Comparison of ENCODE assay signal across 8 cellular contexts in the genomic region with DNA sequence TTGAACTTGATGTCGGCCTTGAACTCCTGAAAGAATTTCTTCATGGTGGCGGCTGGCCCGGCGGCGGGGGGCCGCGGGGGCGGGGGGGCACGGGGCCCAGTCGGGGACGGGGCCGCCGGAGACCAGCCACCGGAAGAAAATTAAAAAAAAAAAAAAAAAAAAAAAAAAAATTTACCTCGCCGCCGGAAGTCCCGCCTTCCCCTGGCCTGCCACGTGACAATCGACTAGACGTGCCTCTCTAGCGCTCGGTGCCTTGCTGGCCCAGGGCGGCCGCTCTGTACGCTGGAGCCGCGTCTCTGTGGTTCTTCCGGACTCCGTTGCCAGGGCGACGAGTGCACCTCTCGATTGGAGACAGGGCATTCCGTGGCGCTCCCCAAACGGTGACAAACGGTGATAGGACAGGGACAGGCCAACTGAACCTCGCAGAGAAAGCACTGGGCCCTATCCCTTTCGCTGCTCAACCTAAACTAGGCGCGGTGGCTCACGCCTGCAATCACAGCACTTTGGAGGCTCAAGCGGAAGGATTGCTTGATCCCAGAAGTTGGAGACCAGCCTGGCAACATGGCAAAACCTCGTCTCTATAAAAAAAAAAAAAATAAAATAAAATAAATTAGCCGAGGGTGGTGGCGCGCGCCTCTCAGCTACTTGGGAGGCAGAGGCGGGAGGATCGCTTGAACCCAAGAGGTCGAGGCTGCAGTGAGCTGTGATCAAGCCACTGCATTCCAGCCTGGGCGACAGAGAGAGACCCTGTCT. TPM values are rescaled to one million over a fixed set of nuclear protein-coding genes. Genes with fewer than 3 reads are reported as not detected.
DNase-seq lines count a peak whose midpoint lies in the region; ATAC-seq, FAIRE-seq and TF ChIP-seq lines count a peak whose summit lies in the region.

A gene with protein sequence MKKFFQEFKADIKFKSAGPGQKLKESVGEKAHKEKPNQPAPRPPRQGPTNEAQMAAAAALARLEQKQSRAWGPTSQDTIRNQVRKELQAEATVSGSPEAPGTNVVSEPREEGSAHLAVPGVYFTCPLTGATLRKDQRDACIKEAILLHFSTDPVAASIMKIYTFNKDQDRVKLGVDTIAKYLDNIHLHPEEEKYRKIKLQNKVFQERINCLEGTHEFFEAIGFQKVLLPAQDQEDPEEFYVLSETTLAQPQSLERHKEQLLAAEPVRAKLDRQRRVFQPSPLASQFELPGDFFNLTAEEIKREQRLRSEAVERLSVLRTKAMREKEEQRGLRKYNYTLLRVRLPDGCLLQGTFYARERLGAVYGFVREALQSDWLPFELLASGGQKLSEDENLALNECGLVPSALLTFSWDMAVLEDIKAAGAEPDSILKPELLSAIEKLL (minus strand): TSS at position 141 of the 753 bp plus-strand sequence. CDS start 97 bp downstream, at position 44.

- H3K27ac ChIP-seq in OCI-LY3 (ENCODE audit: low read length) (peak within 1 kb of the TSS; percentile 46; the same call in 1 of the 2 replicates), endothelial cell of umbilical vein (ENCODE audit: insufficient read depth, low read depth, low read length) (peak within 1 kb of the TSS; percentile 43)

- BruUV-seq in Caco-2 (replicated peaks; lab: Mats Ljungman, UMichigan) (TSS peak; percentile 35), endothelial cell of umbilical vein (replicated peaks; lab: Mats Ljungman, UMichigan) (TSS peak; percentile 28)

- H3K79me2 ChIP-seq in OCI-LY3 (ENCODE audit: low read length) (peaks cover 9% of the 10 kb centered on the region), endothelial cell of umbilical vein (ENCODE audit: control insufficient read depth, insufficient read depth, low read length) (peaks cover 22% of the 10 kb centered on the region)

- H3K4me3 ChIP-seq in Caco-2 (ENCODE audit: low read depth, low read length), result peak within 1 kb of the TSS; percentile 76
- H3K4me3 ChIP-seq in OCI-LY3 (ENCODE audit: low read length), result peak within 1 kb of the TSS; percentile 98
- H3K4me3 ChIP-seq in endothelial cell of umbilical vein (replicated peaks in 1 of 3; ENCODE audit: insufficient read depth in 1 of 3, low read depth in 1 of 3, low read length in 3 of 3), result peak within 1 kb of the TSS; percentile 62 to 72 (median 69)

- H3K4me1 ChIP-seq in Caco-2, result 0 out of 2 replicates have a peak, but pooled peaks cover 4% of the 10 kb centered on the region
- H3K4me1 ChIP-seq in OCI-LY3 (ENCODE audit: low read length), result peaks cover 11% of the 10 kb centered on the region
- H3K4me1 ChIP-seq in endothelial cell of umbilical vein (ENCODE audit: control insufficient read depth, extremely low read depth, insufficient read depth, low read length), result peaks cover 14% of the 10 kb centered on the region

- no peaks in the 10 kb centered on the region; the same call in 1 of the 2 replicates for H3K36me3 ChIP-seq in Caco-2 (ENCODE audit: control insufficient read depth, insufficient read depth, low read length)
- no peaks in the 10 kb centered on the region for H3K36me3 ChIP-seq in OCI-LY3 (replicated peaks; ENCODE audit: low read depth, low read length)
- peaks cover 0 to 9% of the 10 kb centered on the region in 2 experiments for H3K36me3 ChIP-seq in endothelial cell of umbilical vein (ENCODE audit: control insufficient read depth in 2 of 2, extremely low read depth in 1 of 2, insufficient read depth in 2 of 2, low read length in 2 of 2)

- intact Hi-C loops in Caco-2 (cut with micrococcal nuclease; ENCODE audit: unreplicated experiment), result loop anchor here (1.0 kb wide), 1 partner anchor 13 kb away; no protein-coding TSS in a partner anchor
- intact Hi-C loops in endothelial cell of umbilical vein (cut with micrococcal nuclease), result loop anchor here (1.0 kb wide), 2 partner anchors 13 to 56 kb away; partner anchors contain the start of gene CHAF1A

- ATAC-seq in GM21515 (IDR thresholded peaks at IDR 0.05; ENCODE audit: unreplicated experiment), result peak; percentile 78

- no peak for TF ChIP-seq CTCF in Caco-2 (IDR thresholded peaks at IDR 0.05; ENCODE audit: insufficient read depth in 1 of 2, low read depth in 1 of 2, low read length in 1 of 2, severe bottlenecking in 1 of 2, unreplicated experiment in 1 of 2)
- TF ChIP-seq CTCF in OCI-LY3 (IDR thresholded peaks at IDR 0.05; ENCODE audit: low read depth, low read length), result no peak
- no peak for TF ChIP-seq CTCF in endothelial cell of umbilical vein (IDR thresholded peaks at IDR 0.05; ENCODE audit: extremely low read depth in 1 of 2, insufficient read depth in 1 of 2, low read depth in 1 of 2, low read length in 2 of 2)

- H3K4me2 ChIP-seq in OCI-LY3 (ENCODE audit: low read length) (peak within 1 kb of the TSS; percentile 100), endothelial cell of umbilical vein (ENCODE audit: insufficient read depth, low read length) (peak within 1 kb of the TSS; percentile 95)

- no peaks in the 10 kb centered on the region for H3K9me3 Mint-ChIP-seq in Caco-2 (ENCODE audit: unreplicated experiment)

- H3K9ac ChIP-seq in OCI-LY3 (ENCODE audit: low read length) (peak within 1 kb of the TSS; percentile 80), endothelial cell of umbilical vein (replicated peaks; ENCODE audit: extremely low read depth, insufficient read depth, low read length) (peak within 1 kb of the TSS; percentile 64)

- H3K27me3 Mint-ChIP-seq in Caco-2 (ENCODE audit: insufficient read depth, unreplicated experiment), result no peaks in the 10 kb centered on the region

- H4K20me1 ChIP-seq in OCI-LY3 (ENCODE audit: insufficient read depth, low read length) (peaks cover 15% of the 10 kb centered on the region; the same call in 1 of the 2 replicates), endothelial cell of umbilical vein (replicated peaks; ENCODE audit: control insufficient read depth, extremely low read depth, insufficient read depth, low read length) (no peaks in the 10 kb centered on the region)

- peak; percentile 94 for FAIRE-seq in endothelial cell of umbilical vein (lab: Jason Lieb, UNC)

- POLR2A ChIA-PET in Caco-2 (lab: Charles Lee) (interaction anchor here (0.7 to 2.1 kb wide), 3 partner anchors 14 to 1229 kb away, joined by 3 to 6 read pairs (median 4); partner anchors contain the start of gene HDGFL2), endothelial cell of umbilical vein (lab: Charles Lee) (interaction anchor here (1.6 kb wide), 1 partner anchor 14 kb away, joined by 11 read pairs; the partner anchor contains the start of gene HDGFL2)

- H2AFZ ChIP-seq in OCI-LY3 (ENCODE audit: low read depth, low read length), result peak within 1 kb of the TSS; percentile 67; the same call in 1 of the 2 replicates
- H2AFZ ChIP-seq in endothelial cell of umbilical vein (ENCODE audit: low read depth, low read length), result peak within 1 kb of the TSS; percentile 98

- peaks cover 10% of the 10 kb centered on the region for H3K4me1 Mint-ChIP-seq in Caco-2 (ENCODE audit: low read depth, unreplicated experiment)

- peak within 1 kb of the TSS; percentile 85 for H3K4me3 Mint-ChIP-seq in Caco-2 (ENCODE audit: unreplicated experiment)

- CTCF ChIA-PET in Caco-2 (lab: Charles Lee), result no interaction called here
- CTCF ChIA-PET in endothelial cell of umbilical vein (lab: Charles Lee), result interaction anchor here (1.1 to 2.9 kb wide), 7 partner anchors 11 to 178 kb away, joined by 4 to 15 read pairs (median 7); partner anchors contain the start of gene SH3GL1

- peak; percentile 40 for TF ChIP-seq POLR2A in endothelial cell of umbilical vein (IDR thresholded peaks at IDR 0.05; ENCODE audit: low read depth, low read length)

- H3K9me3 ChIP-seq in Caco-2 (no peaks in the 10 kb centered on the region), OCI-LY3 (ENCODE audit: insufficient read depth, low read length) (no peaks in the 10 kb centered on the region), endothelial cell of umbilical vein (replicated peaks; ENCODE audit: control insufficient read depth, insufficient read depth, low read length) (no peaks in the 10 kb centered on the region)

- H3K36me3 Mint-ChIP-seq in Caco-2 (ENCODE audit: insufficient read depth, unreplicated experiment), result peaks cover 14% of the 10 kb centered on the region

- peak within 1 kb of the TSS; percentile 70 for H3K27ac Mint-ChIP-seq in Caco-2 (ENCODE audit: unreplicated experiment)

- dilution Hi-C loops in endothelial cell of umbilical vein (cut with MboI; ENCODE audit: extremely low pct_ligation_motif_present, low sequenced_read_pairs), result no loop called here

- H3K27me3 ChIP-seq in Caco-2 (replicated peaks; ENCODE audit: control insufficient read depth, insufficient read depth, low read length) (no peaks in the 10 kb centered on the region), OCI-LY3 (ENCODE audit: low read depth, low read length) (no peaks in the 10 kb centered on the region), endothelial cell of umbilical vein (ENCODE audit: control insufficient read depth in 2 of 2, insufficient read depth in 2 of 2, low read length in 2 of 2) (no peaks in the 10 kb centered on the region)

- DNase-seq in Caco-2 (peak; percentile 96 to 98), HuH-7 (ENCODE audit: low spot score) (peak; percentile 91), endothelial cell of umbilical vein (ENCODE audit: low read depth, low spot score) (peak; percentile 96), midbrain (lab: John Stamatoyannopoulos, UW) (peak; percentile 96)
- DNase-seq in activated CD8-positive, alpha-beta memory T cell treated with anti-CD3 and anti-CD28 coated beads, Interleukin-2, amount 50 U/mL, for 48 hours, result peak; percentile 98
- DNase-seq in stimulated activated CD8-positive, alpha-beta memory T cell treated with anti-CD3 and anti-CD28 coated beads, Interleukin-2, amount 100 ng/mL, for 1 hour (ENCODE audit: low read depth in 2 of 2), result peak; percentile 93 to 94

- H3K9me1 ChIP-seq in endothelial cell of umbilical vein (replicated peaks; ENCODE audit: control insufficient read depth, extremely low read depth, insufficient read depth, low read length), result no peaks in the 10 kb centered on the region

TF ChIP-seq in endothelial cell of umbilical vein, 7 proteins besides CTCF, POLR2A, EP300 and RAD21 (continues in another document):
- TF ChIP-seq FOS (IDR thresholded peaks at IDR 0.05; ENCODE audit: borderline replicate concordance, insufficient read depth, low read length) (no peak), JUN (IDR thresholded peaks at IDR 0.05; ENCODE audit: borderline replicate concordance, insufficient read depth, insufficient read length, low read depth) (no peak), MYC (IDR thresholded peaks at IDR 0.05; ENCODE audit: low read depth, low read length) (peak; percentile 57)

RNA-seq across cellular contexts. Expression of the gene that starts here (rescaled TPM):
- total RNA-seq in Caco-2 (2022) (42.1 and 42.9 TPM in 2 replicates), endothelial cell of umbilical vein (78.5 and 84.5 TPM in 2 replicates)
- 93.7 and 171 TPM in 2 replicates for polyA plus RNA-seq in endothelial cell of umbilical vein
- polyA plus RNA-seq in endothelial cell of umbilical vein (2011; cell fraction: cytosol; rRNA removed), result 68.6 and 97.4 TPM in 2 replicates
- 66.6 and 74.7 TPM in 2 replicates for polyA plus RNA-seq in endothelial cell of umbilical vein (2011; cell fraction: nucleus; rRNA removed)
- 50.9 and 64.5 TPM in 2 replicates for polyA plus RNA-seq in endothelial cell of umbilical vein (2012)
- polyA minus RNA-seq in endothelial cell of umbilical vein, result 47.1 and 52.0 TPM in 2 replicates
- 31.3 TPM for polyA minus RNA-seq in endothelial cell of umbilical vein (2011; cell fraction: cytosol; rRNA and poly(A)+ RNA removed)
- polyA minus RNA-seq in endothelial cell of umbilical vein (2011; cell fraction: nucleus; rRNA and poly(A)+ RNA removed), result 12.1 and 22.0 TPM in 2 replicates

Comparison
In these comparisons a context has a peak if more than half of its experiments do, and no peak if none do; other contexts are left out.
1. Peak in every context shown above with its lines: DNase-seq, ATAC-seq, H3K4me3 ChIP-seq and H3K27ac ChIP-seq.